ENCODE assay signal across 7 cellular contexts in the genomic region with DNA sequence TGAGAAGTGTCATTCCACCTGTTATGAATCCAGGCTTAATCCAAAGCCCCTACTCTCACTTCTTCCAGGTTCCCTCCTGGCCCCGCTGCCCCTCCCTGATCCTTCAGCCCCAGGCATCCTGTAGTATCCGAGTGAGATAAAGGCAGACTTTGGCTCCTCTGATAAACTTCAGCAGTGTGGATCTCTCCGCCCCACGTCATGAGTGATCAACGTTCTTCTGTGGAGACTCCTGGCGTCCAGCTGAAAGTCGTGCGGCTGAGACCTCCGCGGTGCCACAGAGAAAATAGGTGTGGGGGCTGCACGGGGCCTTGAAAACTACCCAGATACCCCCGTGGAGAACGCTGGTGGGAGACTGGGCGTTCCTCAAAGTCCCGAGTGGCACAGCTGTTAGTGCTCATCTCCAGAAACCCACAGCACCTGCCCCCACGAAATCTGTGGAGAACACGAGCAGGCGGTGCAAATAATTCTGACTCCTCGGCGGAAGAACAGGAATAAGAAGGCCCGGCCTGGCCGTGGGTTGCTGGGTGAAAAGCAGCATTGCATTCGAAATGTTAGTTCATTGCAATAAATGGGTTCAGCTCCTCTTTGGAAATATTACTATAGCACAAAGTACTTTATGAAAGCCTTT.
"Had no signal": no experiment of that assay in that cellular context is flagged by ENCODE, and none has a peak within 500 bp of the region (broad histone marks: within the 10 kb centered on the region; RNA-seq: fewer than 3 reads in every experiment).

No MANE protein-coding gene starts in this region.

- H3K9me3 ChIP-seq: ovary, thyroid gland had no signal

- H3K4me3 ChIP-seq: left lung, ovary, thyroid gland, vagina had no signal

- H3K27ac ChIP-seq: esophagus squamous epithelium, left lung, ovary, sigmoid colon, thyroid gland, vagina had no signal

- DNase-seq: cortex of kidney, esophagus squamous epithelium had no signal

- H3K27me3 ChIP-seq: esophagus squamous epithelium, left lung, ovary, sigmoid colon, thyroid gland, vagina had no signal

- H3K36me3 ChIP-seq: esophagus squamous epithelium, left lung, ovary, sigmoid colon, thyroid gland, vagina had no signal
